Comparison of ENCODE assay signal across 8 cellular contexts in the genomic region with DNA sequence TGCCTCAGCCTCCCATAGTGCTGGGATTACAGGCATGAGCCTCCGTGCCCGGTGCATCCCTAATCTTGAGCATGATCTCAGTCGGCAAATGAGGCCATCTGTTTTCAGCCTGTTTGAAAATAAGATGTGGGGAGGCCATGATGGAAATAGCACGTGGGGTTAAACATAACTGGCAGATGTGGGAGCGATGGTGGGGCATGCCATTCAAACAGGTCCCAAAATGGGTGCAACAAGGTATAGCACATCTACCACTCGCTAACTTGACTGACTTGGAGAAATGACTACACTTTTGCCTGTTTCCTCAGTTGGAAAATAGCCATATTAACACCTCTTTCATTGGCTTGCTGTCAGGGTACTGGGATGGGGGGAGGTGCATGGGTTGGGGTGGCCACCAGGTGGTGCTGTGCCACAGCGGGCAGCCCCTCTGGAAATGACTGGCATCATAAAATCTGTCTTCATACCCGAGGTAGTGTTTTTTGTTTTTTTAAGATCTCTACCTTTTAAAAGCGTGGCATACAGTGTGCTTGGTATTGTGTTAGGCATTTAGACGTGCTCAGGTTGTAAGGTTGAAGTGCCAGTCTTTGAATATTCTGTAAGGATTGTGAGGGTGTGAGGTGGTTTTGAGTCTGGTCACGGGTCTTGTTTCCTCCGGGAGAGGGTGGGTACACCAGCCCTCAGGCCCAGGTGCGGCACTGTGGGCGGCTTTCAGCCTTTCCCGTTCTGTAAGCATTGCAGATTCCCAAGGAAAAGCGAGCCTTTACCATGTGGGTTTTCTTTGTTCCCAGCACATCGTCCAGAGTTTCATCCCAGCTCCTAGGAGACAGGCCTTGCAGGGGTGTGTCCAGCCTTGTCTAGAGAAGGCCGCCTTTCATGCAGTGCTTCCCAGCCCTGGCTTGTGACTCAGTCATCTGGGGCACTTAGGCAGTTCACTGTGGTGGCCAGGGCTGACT. TPM values are rescaled to one million over a fixed set of nuclear protein-coding genes. Genes with fewer than 3 reads are reported as not detected.
DNase-seq lines count a peak whose midpoint lies in the region; ATAC-seq, FAIRE-seq and TF ChIP-seq lines count a peak whose summit lies in the region.

No MANE protein-coding gene starts in this region.

- no peaks in the 10 kb centered on the region for H3K27me3 Mint-ChIP-seq in IgD-negative memory B cell
- H3K27me3 Mint-ChIP-seq in glutamatergic neuron (ENCODE audit: unreplicated experiment): peaks cover 13% of the 10 kb centered on the region
- peaks cover 43% of the 10 kb centered on the region for H3K27me3 Mint-ChIP-seq in progenitor cell of endocrine pancreas

- peak; percentile 43 to 49 for ATAC-seq in activated naive CD4-positive, alpha-beta T cell treated with anti-CD3 and anti-CD28 coated beads, Interleukin-2, amount 50 U/mL, for 72 hours
- no peak for ATAC-seq in HG03097 (IDR thresholded peaks at IDR 0.05; ENCODE audit: low FRiP score, unreplicated experiment)

- H3K36me3 Mint-ChIP-seq in IgD-negative memory B cell (no peaks in the 10 kb centered on the region), glutamatergic neuron (ENCODE audit: unreplicated experiment) (no peaks in the 10 kb centered on the region), progenitor cell of endocrine pancreas (ENCODE audit: insufficient read depth) (peaks cover 20% of the 10 kb centered on the region)
- peaks cover 1 to 17% of the 10 kb centered on the region in 2 donors for H3K36me3 Mint-ChIP-seq in activated naive CD4-positive, alpha-beta T cell treated with anti-CD3 and anti-CD28 coated beads, Interleukin-2, amount 50 U/mL, for 72 hours

- H3K27ac Mint-ChIP-seq in IgD-negative memory B cell (peak overlapping the region; percentile 7 to 86 (median 63)), glutamatergic neuron (ENCODE audit: unreplicated experiment) (peak overlapping the region; percentile 99), progenitor cell of endocrine pancreas (peak overlapping the region; percentile 37)
- peak overlapping the region; percentile 18 to 44 for H3K27ac Mint-ChIP-seq in activated naive CD4-positive, alpha-beta T cell treated with anti-CD3 and anti-CD28 coated beads, Interleukin-2, amount 50 U/mL, for 72 hours

- TF ChIP-seq CTCF in glutamatergic neuron (IDR thresholded peaks at IDR 0.05; ENCODE audit: partially characterized antibody, unreplicated experiment) (peak; percentile 95), progenitor cell of endocrine pancreas (IDR thresholded peaks at IDR 0.05; ENCODE audit: unreplicated experiment) (peak; percentile 96)

- FAIRE-seq in urothelium cell line (lab: Jason Lieb, UNC): peak; percentile 95

- H3K4me1 Mint-ChIP-seq in IgD-negative memory B cell: peaks cover 27 to 36% (median 30%) of the 10 kb centered on the region in 3 donors
- peaks cover 39% of the 10 kb centered on the region for H3K4me1 Mint-ChIP-seq in glutamatergic neuron (ENCODE audit: low read depth, unreplicated experiment)
- H3K4me1 Mint-ChIP-seq in progenitor cell of endocrine pancreas (ENCODE audit: low read depth): peaks cover 15% of the 10 kb centered on the region

- H3K4me3 Mint-ChIP-seq in IgD-negative memory B cell: peak overlapping the region in 2 of 4 donors; percentile 7 to 28
- H3K4me3 Mint-ChIP-seq in glutamatergic neuron (ENCODE audit: unreplicated experiment): peak overlapping the region; percentile 97
- H3K4me3 Mint-ChIP-seq in progenitor cell of endocrine pancreas (ENCODE audit: low read depth): no peak overlapping the region

- H3K9me3 Mint-ChIP-seq in IgD-negative memory B cell (no peaks in the 10 kb centered on the region), glutamatergic neuron (ENCODE audit: unreplicated experiment) (peaks cover 14% of the 10 kb centered on the region), progenitor cell of endocrine pancreas (ENCODE audit: low read depth) (no peaks in the 10 kb centered on the region)
- no peaks in the 10 kb centered on the region for H3K9me3 Mint-ChIP-seq in activated naive CD4-positive, alpha-beta T cell treated with anti-CD3 and anti-CD28 coated beads, Interleukin-2, amount 50 U/mL, for 72 hours

- DNase-seq in EL: peak; percentile 60
- peak; percentile 71 for DNase-seq in SKM-1 treated with dmso at 0.1 percent for 144 hours (lab: John Stamatoyannopoulos, UW; ENCODE audit: unreplicated experiment)
- peak; percentile 72 to 80 for DNase-seq in activated naive CD4-positive, alpha-beta T cell treated with anti-CD3 and anti-CD28 coated beads, Interleukin-2, amount 50 U/mL, for 72 hours (ENCODE audit: low spot score in 2 of 2)
- peak; percentile 86 for DNase-seq in glutamatergic neuron
- peak; percentile 57 for DNase-seq in progenitor cell of endocrine pancreas (ENCODE audit: low spot score, unreplicated experiment)
- DNase-seq in urothelium cell line (ENCODE audit: low spot score): peak; percentile 89

RNA-seq across cellular contexts. Expression of gene TTYH2, which starts 2.9 kb away (rescaled TPM):
- 0.58 TPM for polyA plus RNA-seq in IgD-negative memory B cell
- 1 to 10 TPM; 2.2 to 5.6 TPM for total RNA-seq in activated naive CD4-positive, alpha-beta T cell treated with anti-CD3 and anti-CD28 coated beads, Interleukin-2, amount 50 U/mL, for 72 hours
- total RNA-seq in glutamatergic neuron (ENCODE audit: unreplicated experiment): 121 TPM
- total RNA-seq in progenitor cell of endocrine pancreas: 0.69 and 1.1 TPM in 2 replicates

RNA-seq across cellular contexts. Expression of gene RPL38, which starts 7.0 kb away (rescaled TPM):
- polyA plus RNA-seq in IgD-negative memory B cell: 2,084 TPM
- total RNA-seq in activated naive CD4-positive, alpha-beta T cell treated with anti-CD3 and anti-CD28 coated beads, Interleukin-2, amount 50 U/mL, for 72 hours: 1,000 to 10,000 TPM; 1,423 to 1,466 TPM
- total RNA-seq in glutamatergic neuron (ENCODE audit: unreplicated experiment) (600 TPM), progenitor cell of endocrine pancreas (798 and 811 TPM in 2 replicates)

Comparison
In these comparisons a context has a peak if more than half of its experiments do, and no peak if none do; other contexts are left out.
1. H3K27ac Mint-ChIP-seq: peak in every context shown above with its lines; median percentile 99 in glutamatergic neuron; 63 in IgD-negative memory B cell; 37 in progenitor cell of endocrine pancreas; 31 in activated naive CD4-positive, alpha-beta T cell treated with anti-CD3 and anti-CD28 coated beads, Interleukin-2, amount 50 U/mL, for 72 hours.
2. RNA of gene TTYH2, which starts 2.9 kb away (total RNA-seq): 121 TPM in glutamatergic neuron (single experiment); 2.2 to 5.6 TPM in activated naive CD4-positive, alpha-beta T cell treated with anti-CD3 and anti-CD28 coated beads, Interleukin-2, amount 50 U/mL, for 72 hours and 0.69 to 1.1 TPM in progenitor cell of endocrine pancreas; every median in the first group is over 10 times any median in the second.
3. Peak in every context shown above with its lines, with median percentiles within 50 percentile points of each other: DNase-seq.